In the genomic region with DNA sequence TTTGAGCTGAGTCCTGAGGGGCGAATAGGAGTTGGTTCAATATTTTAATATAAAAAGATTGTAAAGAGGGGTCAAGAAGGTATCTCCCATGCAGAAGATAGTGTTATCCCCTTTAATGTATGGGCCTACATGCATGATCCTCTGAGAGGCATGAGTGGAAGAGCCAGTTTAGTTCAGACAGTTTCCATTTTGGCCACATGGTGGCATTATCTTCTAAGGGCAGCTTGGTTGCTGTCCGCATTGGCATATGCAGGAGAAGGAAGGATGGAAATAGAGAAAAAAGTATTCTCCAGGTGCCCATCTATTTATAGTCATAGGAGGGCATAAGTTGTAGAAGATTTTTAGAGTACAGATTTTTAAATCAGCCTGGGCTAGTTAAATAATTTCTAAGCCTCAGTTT, we compare ENCODE assay signal across 8 cellular contexts. TPM values are rescaled to one million over a fixed set of nuclear protein-coding genes. Genes with fewer than 3 reads are reported as not detected.
A peak's percentile ranks its signal among the peaks of the same experiment; 100 is the strongest.
DNase-seq lines count a peak whose midpoint lies in the region; ATAC-seq and TF ChIP-seq lines count a peak whose summit lies in the region.

No MANE protein-coding gene starts in this region.

- ATAC-seq in sciatic nerve = no peak

- peaks cover 4% of the 10 kb centered on the region for H3K9me3 ChIP-seq in adipocyte (ENCODE audit: control insufficient read depth, low read length)

- peaks cover 36% of the 10 kb centered on the region for H3K4me1 ChIP-seq in adipocyte (ENCODE audit: control insufficient read depth, insufficient read depth, low read length)

- peaks cover 3% of the 10 kb centered on the region for H3K36me3 ChIP-seq in adipocyte (ENCODE audit: control insufficient read depth, insufficient read depth, low read length, severe bottlenecking)

- no peak overlapping the region for H3K4me3 Mint-ChIP-seq in nephron

- peaks cover 3% of the 10 kb centered on the region for H3K9me3 Mint-ChIP-seq in nephron

- no peak overlapping the region for H3K9ac ChIP-seq in adipocyte (ENCODE audit: low read length)

- peaks cover 24% of the 10 kb centered on the region for H3K36me3 Mint-ChIP-seq in nephron (ENCODE audit: low read depth)

- no peak overlapping the region for H3K4me3 ChIP-seq in adipocyte (ENCODE audit: low read length)

- intact Hi-C loops in sciatic nerve (cut with DNase I) = no loop called here

- peaks cover 61% of the 10 kb centered on the region for H3K4me1 Mint-ChIP-seq in nephron

- no peak overlapping the region for H3K27ac Mint-ChIP-seq in nephron

- no peaks in the 10 kb centered on the region for H3K27me3 ChIP-seq in adipocyte (replicated peaks; ENCODE audit: control insufficient read depth, insufficient read depth, low read length)

- peaks cover 4% of the 10 kb centered on the region for H3K27me3 Mint-ChIP-seq in nephron (ENCODE audit: low read depth)

- in situ Hi-C loops in KBM-7 (cut with MboI; ENCODE audit: low pct_unique_long_range_greater_than_20kb, low sequenced_read_pairs) = no loop called here

- TF ChIP-seq CTCF in nephron (IDR thresholded peaks at IDR 0.05; ENCODE audit: unreplicated experiment in 3 of 3) = peak in 2 of 3 experiments; percentile 27 to 42

- peak in 2 of 3 experiments; percentile 34 to 50 for DNase-seq in NCI-H1417 (lab: John Stamatoyannopoulos, UW)
- no peak for DNase-seq in NCI-H1417 treated with DMSO at 0.1 percent for 48 hours (lab: John Stamatoyannopoulos, UW)
- peak; percentile 72 for DNase-seq in KBM-7
- DNase-seq in adipocyte (ENCODE audit: low read depth) = peak; percentile 18
- no peak for DNase-seq in sciatic nerve (ENCODE audit: low spot score)
- no peak for DNase-seq in NCI-H128 (lab: John Stamatoyannopoulos, UW; ENCODE audit: unreplicated experiment)
- DNase-seq in AG08395 (ENCODE audit: low spot score) = no peak

RNA-seq across cellular contexts. Expression of gene SAMD4A, which starts 5.4 kb away (rescaled TPM):
- 59.2 TPM for total RNA-seq in sciatic nerve

Comparison
In these comparisons a context has a peak if more than half of its experiments do, and no peak if none do; other contexts are left out.
1. DNase-seq: peak in NCI-H1417 (2 of 3), KBM-7 (single experiment) and adipocyte (single experiment); none in NCI-H1417 treated with DMSO at 0.1 percent for 48 hours (single experiment), sciatic nerve (single experiment), NCI-H128 (single experiment) and AG08395 (single experiment).